Comparison of ENCODE assay signal across 11 cellular contexts in the genomic region with DNA sequence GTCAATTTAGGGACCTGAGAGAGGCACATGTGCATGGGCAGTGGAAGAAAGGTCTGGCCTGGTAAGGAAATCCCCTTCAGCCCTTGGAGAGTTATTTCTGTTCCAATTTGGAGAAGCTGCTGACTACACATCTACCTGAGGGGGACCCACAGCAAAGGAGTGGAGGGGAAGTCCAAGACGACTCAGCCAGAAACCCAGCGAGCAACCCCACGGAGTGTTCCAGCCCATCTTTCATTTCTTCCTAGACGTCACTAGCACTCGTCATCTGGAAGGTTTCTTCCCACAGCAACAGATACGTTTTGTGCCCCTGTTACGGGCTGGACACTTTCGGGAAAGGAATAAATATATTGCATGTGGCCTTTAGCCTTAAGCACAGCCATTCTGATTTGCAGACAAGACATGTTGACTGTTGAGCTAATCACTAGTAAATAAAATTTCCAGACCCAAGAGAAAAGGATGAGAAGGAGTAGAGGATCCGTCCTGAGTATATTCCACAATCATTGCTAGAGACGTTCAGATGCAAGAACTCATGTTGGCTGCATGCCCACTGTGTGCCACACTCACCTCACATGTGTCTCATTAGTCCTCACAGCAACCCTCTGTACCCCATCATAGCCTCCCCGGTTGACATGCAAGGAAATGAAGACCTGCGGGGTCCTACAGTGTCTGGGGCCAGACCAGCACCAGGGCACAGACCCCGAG. TPM values are rescaled to one million over a fixed set of nuclear protein-coding genes. Genes with fewer than 3 reads are reported as not detected.
A peak's percentile ranks its signal among the peaks of the same experiment; 100 is the strongest.
DNase-seq lines count a peak whose midpoint lies in the region; ATAC-seq and TF ChIP-seq lines count a peak whose summit lies in the region.
"Had no signal": no experiment of that assay in that cellular context is flagged by ENCODE, and none has a peak within 500 bp of the region (broad histone marks: within the 10 kb centered on the region; RNA-seq: fewer than 3 reads in every experiment).

No MANE protein-coding gene starts in this region.

- no peak for DNase-seq in cardiac muscle cell (ENCODE audit: low read depth in 1 of 2, low spot score in 1 of 2)
- no peak for DNase-seq in left ventricle myocardium inferior
- DNase-seq in amygdala (lab: John Stamatoyannopoulos, UW): no peak
- no peak for DNase-seq in MV-4-11 (lab: John Stamatoyannopoulos, UW)
- no peak for DNase-seq in putamen (ENCODE audit: low spot score)
- DNase-seq in dermis blood vessel endothelial cell: no peak
- DNase-seq: AML-193, hippocampal formation had no signal

- peaks cover 24% of the 10 kb centered on the region for H3K4me1 ChIP-seq in cardiac muscle cell (ENCODE audit: low read depth)
- peaks cover 41% of the 10 kb centered on the region for H3K4me1 ChIP-seq in left ventricle myocardium inferior

- H3K4me3 ChIP-seq in cardiac muscle cell (no peak overlapping the region), left ventricle myocardium inferior (no peak overlapping the region)

- peak; percentile 80 for ATAC-seq in HG02759 (IDR thresholded peaks at IDR 0.05; ENCODE audit: unreplicated experiment)

- H3K36me3 ChIP-seq in cardiac muscle cell: no peaks in the 10 kb centered on the region
- H3K36me3 ChIP-seq in left ventricle myocardium inferior: no peaks in the 10 kb centered on the region

- no peak for TF ChIP-seq CTCF in cardiac muscle cell (IDR thresholded peaks at IDR 0.05; ENCODE audit: low read depth, low read length)
- no peak for TF ChIP-seq CTCF in left ventricle myocardium inferior (IDR thresholded peaks at IDR 0.05; ENCODE audit: borderline replicate concordance)
- TF ChIP-seq CTCF in VCaP (conservative IDR thresholded peaks at IDR 0.05): no peak

- H3K9me3 ChIP-seq in cardiac muscle cell (ENCODE audit: low read depth) (no peaks in the 10 kb centered on the region), left ventricle myocardium inferior (replicated peaks) (no peaks in the 10 kb centered on the region)

- intact Hi-C loops in left ventricle myocardium inferior (cut with micrococcal nuclease): no loop called here

- H3K27ac ChIP-seq in cardiac muscle cell (peak overlapping the region; percentile 56), left ventricle myocardium inferior (replicated peaks) (no peak overlapping the region), VCaP (peak overlapping the region; percentile 97)
- H3K27ac ChIP-seq: HL-60 had no signal

- H3K27me3 ChIP-seq in cardiac muscle cell (no peaks in the 10 kb centered on the region), left ventricle myocardium inferior (ENCODE audit: low read depth) (no peaks in the 10 kb centered on the region)

RNA-seq across cellular contexts. Expression of a gene that starts 7.8 kb away (rescaled TPM):
- total RNA-seq in cardiac muscle cell: 9.3 and 16.3 TPM in 2 replicates
- 22.0 and 30.2 TPM in 2 replicates for polyA plus RNA-seq in cardiac muscle cell
- total RNA-seq in left ventricle myocardium inferior: 17.1 TPM
- total RNA-seq in dermis blood vessel endothelial cell: 31.1 and 37.7 TPM in 2 replicates
